In the genomic region with DNA sequence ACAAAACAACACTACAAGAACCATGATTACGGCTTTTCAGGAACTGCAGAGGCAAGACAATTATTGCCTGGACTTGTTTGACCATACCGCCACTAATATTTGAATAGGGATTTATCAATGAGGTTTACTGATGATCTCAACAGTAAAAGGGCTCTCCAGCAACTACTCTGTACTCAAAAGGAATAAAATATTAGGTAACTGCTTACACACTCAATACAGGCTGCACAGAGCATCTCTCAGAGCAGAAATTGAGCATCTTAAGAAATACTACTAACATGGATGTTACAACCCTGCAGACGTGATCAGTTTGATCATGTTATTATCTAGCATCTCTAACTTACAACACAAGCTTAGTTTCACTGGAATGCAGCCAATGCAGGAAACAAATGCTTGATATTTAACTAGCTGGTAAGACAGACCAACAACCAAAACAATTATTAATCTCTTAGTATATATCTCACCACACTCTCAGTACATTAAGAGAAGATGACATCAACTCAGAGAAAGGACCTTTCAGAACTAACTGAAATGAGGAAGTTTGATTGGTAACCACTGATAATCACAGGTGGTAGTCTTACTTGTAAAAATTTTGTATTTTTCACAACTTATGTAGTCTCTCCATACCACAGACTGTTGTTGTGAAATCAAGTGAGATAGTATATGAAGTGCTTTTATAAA, we compare ENCODE assay signal across 1 cellular context.
TF ChIP-seq lines count a peak whose summit lies in the region.

No MANE protein-coding gene starts in this region.

TF ChIP-seq in K562, 482 proteins besides CTCF, POLR2A, EP300 and RAD21:
- TF ChIP-seq ZC3H8 (IDR thresholded peaks at IDR 0.05) (no peak), RBM17 (IDR thresholded peaks at IDR 0.05; ENCODE audit: borderline replicate concordance, low read depth, low read length) (no peak), PTRF (tag; IDR thresholded peaks at IDR 0.05) (no peak), BACH1 (tag; IDR thresholded peaks at IDR 0.05) (no peak), WHSC1 (IDR thresholded peaks at IDR 0.05; ENCODE audit: low read length) (no peak), CEBPB (tag; IDR thresholded peaks at IDR 0.05) (peak; percentile 78), TCF7 (IDR thresholded peaks at IDR 0.05; ENCODE audit: borderline replicate concordance) (no peak), ZFP1 (CRISPR knock-in tag; IDR thresholded peaks at IDR 0.05) (no peak), MCM5 (IDR thresholded peaks at IDR 0.05; ENCODE audit: low read depth) (no peak)
- TF ChIP-seq, protein P1, sequence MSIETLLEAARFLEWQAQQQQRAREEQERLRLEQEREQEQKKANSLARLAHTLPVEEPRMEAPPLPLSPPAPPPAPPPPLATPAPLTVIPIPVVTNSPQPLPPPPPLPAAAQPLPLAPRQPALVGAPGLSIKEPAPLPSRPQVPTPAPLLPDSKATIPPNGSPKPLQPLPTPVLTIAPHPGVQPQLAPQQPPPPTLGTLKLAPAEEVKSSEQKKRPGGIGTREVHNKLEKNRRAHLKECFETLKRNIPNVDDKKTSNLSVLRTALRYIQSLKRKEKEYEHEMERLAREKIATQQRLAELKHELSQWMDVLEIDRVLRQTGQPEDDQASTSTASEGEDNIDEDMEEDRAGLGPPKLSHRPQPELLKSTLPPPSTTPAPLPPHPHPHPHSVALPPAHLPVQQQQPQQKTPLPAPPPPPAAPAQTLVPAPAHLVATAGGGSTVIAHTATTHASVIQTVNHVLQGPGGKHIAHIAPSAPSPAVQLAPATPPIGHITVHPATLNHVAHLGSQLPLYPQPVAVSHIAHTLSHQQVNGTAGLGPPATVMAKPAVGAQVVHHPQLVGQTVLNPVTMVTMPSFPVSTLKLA (conservative IDR thresholded peaks at IDR 0.05) = no peak
- TF ChIP-seq, protein P2, sequence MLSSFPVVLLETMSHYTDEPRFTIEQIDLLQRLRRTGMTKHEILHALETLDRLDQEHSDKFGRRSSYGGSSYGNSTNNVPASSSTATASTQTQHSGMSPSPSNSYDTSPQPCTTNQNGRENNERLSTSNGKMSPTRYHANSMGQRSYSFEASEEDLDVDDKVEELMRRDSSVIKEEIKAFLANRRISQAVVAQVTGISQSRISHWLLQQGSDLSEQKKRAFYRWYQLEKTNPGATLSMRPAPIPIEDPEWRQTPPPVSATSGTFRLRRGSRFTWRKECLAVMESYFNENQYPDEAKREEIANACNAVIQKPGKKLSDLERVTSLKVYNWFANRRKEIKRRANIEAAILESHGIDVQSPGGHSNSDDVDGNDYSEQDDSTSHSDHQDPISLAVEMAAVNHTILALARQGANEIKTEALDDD (IDR thresholded peaks at IDR 0.05) = peak; percentile 96
- TF ChIP-seq, protein P3, sequence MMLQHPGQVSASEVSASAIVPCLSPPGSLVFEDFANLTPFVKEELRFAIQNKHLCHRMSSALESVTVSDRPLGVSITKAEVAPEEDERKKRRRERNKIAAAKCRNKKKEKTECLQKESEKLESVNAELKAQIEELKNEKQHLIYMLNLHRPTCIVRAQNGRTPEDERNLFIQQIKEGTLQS (IDR thresholded peaks at IDR 0.05) = peak; percentile 17; the same call in 1 of the 2 replicates
- TF ChIP-seq, protein P3 (CRISPR knock-in tag; conservative IDR thresholded peaks at IDR 0.05) = no peak
- TF ChIP-seq, protein P4, sequence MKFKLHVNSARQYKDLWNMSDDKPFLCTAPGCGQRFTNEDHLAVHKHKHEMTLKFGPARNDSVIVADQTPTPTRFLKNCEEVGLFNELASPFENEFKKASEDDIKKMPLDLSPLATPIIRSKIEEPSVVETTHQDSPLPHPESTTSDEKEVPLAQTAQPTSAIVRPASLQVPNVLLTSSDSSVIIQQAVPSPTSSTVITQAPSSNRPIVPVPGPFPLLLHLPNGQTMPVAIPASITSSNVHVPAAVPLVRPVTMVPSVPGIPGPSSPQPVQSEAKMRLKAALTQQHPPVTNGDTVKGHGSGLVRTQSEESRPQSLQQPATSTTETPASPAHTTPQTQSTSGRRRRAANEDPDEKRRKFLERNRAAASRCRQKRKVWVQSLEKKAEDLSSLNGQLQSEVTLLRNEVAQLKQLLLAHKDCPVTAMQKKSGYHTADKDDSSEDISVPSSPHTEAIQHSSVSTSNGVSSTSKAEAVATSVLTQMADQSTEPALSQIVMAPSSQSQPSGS (CRISPR knock-in tag; IDR thresholded peaks at IDR 0.05) = no peak
